ENCODE assay signal across 8 cellular contexts in genomic region chr1:61084560-61084991, GRCh38. TPM values are rescaled to one million over a fixed set of nuclear protein-coding genes. Genes with fewer than 3 reads are reported as not detected.
DNase-seq lines count a peak whose midpoint lies in the region; ATAC-seq and TF ChIP-seq lines count a peak whose summit lies in the region.

No MANE protein-coding gene starts in this region.

- peak overlapping the region; percentile 85 to 90 (median 87) for H3K4me3 Mint-ChIP-seq in T-cell

- peaks cover 4% of the 10 kb centered on the region for H3K36me3 Mint-ChIP-seq in T-cell

- peaks cover 0 to 7% of the 10 kb centered on the region in 2 donors for H3K27me3 Mint-ChIP-seq in T-cell

- intact Hi-C loops in esophagus muscularis mucosa (cut with DNase I) (loop anchor here (10.0 kb wide), 1 partner anchor 160 kb away; no protein-coding TSS in a partner anchor), prostate gland (cut with DNase I) (loop anchor here (5.0 to 10.0 kb wide), 2 partner anchors 98 to 370 kb away; no protein-coding TSS in a partner anchor)

- in situ Hi-C loops in HAP-1 (cut with MboI; ENCODE audit: low sequenced_read_pairs) = no loop called here

- 23% methylated on average over 5 of the region's 5 CpGs for WGBS in esophagus muscularis mucosa
- WGBS in prostate gland = 10% methylated on average over 5 of the region's 5 CpGs

- no peak for ATAC-seq in T-cell (replicated peaks in 1 of 4)
- no peak for ATAC-seq in GM18502 (IDR thresholded peaks at IDR 0.05; ENCODE audit: poor library complexity, unreplicated experiment)
- no peak for ATAC-seq in GM18868 (IDR thresholded peaks at IDR 0.05; ENCODE audit: unreplicated experiment)

- H3K4me1 Mint-ChIP-seq in T-cell = peaks cover 31 to 32% (median 31%) of the 10 kb centered on the region in 3 donors

- no peak for TF ChIP-seq CTCF in esophagus muscularis mucosa (IDR thresholded peaks at IDR 0.05)
- TF ChIP-seq CTCF in prostate gland (IDR thresholded peaks at IDR 0.05) = no peak

- no peaks in the 10 kb centered on the region for H3K27me3 ChIP-seq in HAP-1 (ENCODE audit: low read depth)
- no peaks in the 10 kb centered on the region for H3K27me3 ChIP-seq in esophagus muscularis mucosa
- no peaks in the 10 kb centered on the region for H3K27me3 ChIP-seq in prostate gland (replicated peaks; ENCODE audit: insufficient read depth)

- TF ChIP-seq EP300 in esophagus muscularis mucosa (IDR thresholded peaks at IDR 0.05) = no peak

- no peaks in the 10 kb centered on the region for H3K9me3 Mint-ChIP-seq in T-cell

- peak overlapping the region in 1 of 2 donors; percentile 46 for H3K27ac Mint-ChIP-seq in T-cell

- no peaks in the 10 kb centered on the region for H3K9me3 ChIP-seq in HAP-1
- H3K9me3 ChIP-seq in esophagus muscularis mucosa = no peaks in the 10 kb centered on the region
- H3K9me3 ChIP-seq in prostate gland = no peaks in the 10 kb centered on the region

- H3K27ac ChIP-seq in esophagus muscularis mucosa (replicated peaks in 1 of 4) (peak overlapping the region; percentile 97 to 98 (median 98)), prostate gland (peak overlapping the region; percentile 89 to 97)

- TF ChIP-seq POLR2A in esophagus muscularis mucosa (IDR thresholded peaks at IDR 0.05; ENCODE audit: low read depth) (no peak), prostate gland (IDR thresholded peaks at IDR 0.05) (no peak)

- CTCF ChIA-PET in T-cell (lab: Charles Lee) = interaction anchor here in 1 of 2 donors (1.2 kb wide), 1 partner anchor 35 kb away, joined by 3 read pairs; no protein-coding TSS in a partner anchor

- H3K36me3 ChIP-seq in HAP-1 (replicated peaks) (peaks cover 10% of the 10 kb centered on the region), esophagus muscularis mucosa (peaks cover 7 to 14% (median 10%) of the 10 kb centered on the region in 4 donors), prostate gland (peaks cover 0 to 6% of the 10 kb centered on the region in 2 donors)

- DNase-seq in HAP-1 (ENCODE audit: low spot score in 2 of 2) (no peak), T-cell (no peak), esophagus muscularis mucosa (ENCODE audit: extremely low spot score) (no peak), prostate gland (ENCODE audit: low spot score) (no peak), D341Med (ENCODE audit: low spot score) (no peak), NCI-H446 treated with DMSO at 0.1 percent for 48 hours (lab: John Stamatoyannopoulos, UW) (no peak)

- H3K4me3 ChIP-seq in HAP-1 (peak overlapping the region; percentile 55), esophagus muscularis mucosa (peak overlapping the region; percentile 71 to 96 (median 88)), prostate gland (peak overlapping the region; percentile 89 to 91)

- POLR2A ChIA-PET in T-cell (lab: Charles Lee) = no interaction called here

- H3K4me1 ChIP-seq in HAP-1 (peaks cover 33% of the 10 kb centered on the region), esophagus muscularis mucosa (peaks cover 29 to 72% (median 64%) of the 10 kb centered on the region in 4 donors), prostate gland (replicated peaks) (peaks cover 1% of the 10 kb centered on the region)

RNA-seq across cellular contexts. Expression of gene NFIA, which starts 2.2 kb away (rescaled TPM):
- total RNA-seq in T-cell = 10 to 100 TPM in 1 of 5 donors, 1 to 10 TPM in 4; 5.1 to 10.1 (median 7.1) TPM
- total RNA-seq in esophagus muscularis mucosa = 100 to 1,000 TPM; 134 to 183 (median 148) TPM
- 10 to 100 TPM; 61.4 to 86.3 TPM for total RNA-seq in prostate gland

Comparison
In these comparisons a context has a peak if more than half of its experiments do, and no peak if none do; other contexts are left out.
1. RNA of gene NFIA, which starts 2.2 kb away (total RNA-seq): 134 to 183 TPM in esophagus muscularis mucosa and 61.4 to 86.3 TPM in prostate gland; 5.1 to 10.1 TPM in T-cell; every median in the first group is over 4 times any median in the second.
2. Peak in every context shown above with its lines, with median percentiles within 50 percentile points of each other: H3K4me3 ChIP-seq.